In genomic region chr3:13771496-13771895, GRCh38 we compare ENCODE assay signal across 18 cellular contexts.
"Had no signal": no experiment of that assay in that cellular context is flagged by ENCODE, and none has a peak within 500 bp of the region (broad histone marks: within the 10 kb centered on the region; RNA-seq: fewer than 3 reads in every experiment).

No MANE protein-coding gene starts in this region.

- DNase-seq: dermis blood vessel endothelial cell; erythroblast; foreskin keratinocyte; immature natural killer cell; kidney; left cardiac atrium; left ventricle myocardium inferior; lower lobe of right lung; naive thymus-derived CD4-positive, alpha-beta T cell; nephron progenitor cell; small intestine; stimulated activated CD4-positive, alpha-beta T cell treated with anti-CD3 and anti-CD28 coated beads, Interleukin-12 subunit alpha, Interleukin-12 subunit beta, amount 100 ng/mL, for 4 hours; stimulated activated CD4-positive, alpha-beta T cell treated with anti-CD3 and anti-CD28 coated beads, Interleukin-2, amount 100 ng/mL, for 48 hours; stimulated activated naive CD8-positive, alpha-beta T cell treated with anti-CD3 and anti-CD28 coated beads, Interleukin-15, Interleukin-2, amounts not matched to agents 100 U/mL and 50 U/mL, for 24 hours; tibial artery; upper lobe of left lung; uterus had no signal

- ATAC-seq: foreskin keratinocyte; left cardiac atrium; lower lobe of right lung; naive thymus-derived CD4-positive, alpha-beta T cell; stimulated activated naive CD8-positive, alpha-beta T cell treated with anti-CD3 and anti-CD28 coated beads, Interleukin-15, Interleukin-2, amounts not matched to agents 100 U/mL and 50 U/mL, for 24 hours had no signal

- H3K4me1 ChIP-seq: foreskin keratinocyte, left ventricle myocardium inferior, lower lobe of right lung, right atrium auricular region, tibial artery, upper lobe of left lung, uterus had no signal

- H3K27ac ChIP-seq: foreskin keratinocyte, left ventricle myocardium inferior, lower lobe of right lung, right atrium auricular region, tibial artery, upper lobe of left lung, uterus had no signal

- H3K36me3 ChIP-seq: left ventricle myocardium inferior, lower lobe of right lung, right atrium auricular region, tibial artery, upper lobe of left lung, uterus had no signal

- H3K9me3 ChIP-seq: left ventricle myocardium inferior, lower lobe of right lung, right atrium auricular region, tibial artery, upper lobe of left lung, uterus had no signal

- H3K27me3 ChIP-seq: right atrium auricular region, upper lobe of left lung, uterus had no signal

- H3K4me3 ChIP-seq: left ventricle myocardium inferior, lower lobe of right lung, right atrium auricular region, tibial artery, upper lobe of left lung, uterus had no signal
